Comparison of ENCODE assay signal across 15 cellular contexts in the genomic region with DNA sequence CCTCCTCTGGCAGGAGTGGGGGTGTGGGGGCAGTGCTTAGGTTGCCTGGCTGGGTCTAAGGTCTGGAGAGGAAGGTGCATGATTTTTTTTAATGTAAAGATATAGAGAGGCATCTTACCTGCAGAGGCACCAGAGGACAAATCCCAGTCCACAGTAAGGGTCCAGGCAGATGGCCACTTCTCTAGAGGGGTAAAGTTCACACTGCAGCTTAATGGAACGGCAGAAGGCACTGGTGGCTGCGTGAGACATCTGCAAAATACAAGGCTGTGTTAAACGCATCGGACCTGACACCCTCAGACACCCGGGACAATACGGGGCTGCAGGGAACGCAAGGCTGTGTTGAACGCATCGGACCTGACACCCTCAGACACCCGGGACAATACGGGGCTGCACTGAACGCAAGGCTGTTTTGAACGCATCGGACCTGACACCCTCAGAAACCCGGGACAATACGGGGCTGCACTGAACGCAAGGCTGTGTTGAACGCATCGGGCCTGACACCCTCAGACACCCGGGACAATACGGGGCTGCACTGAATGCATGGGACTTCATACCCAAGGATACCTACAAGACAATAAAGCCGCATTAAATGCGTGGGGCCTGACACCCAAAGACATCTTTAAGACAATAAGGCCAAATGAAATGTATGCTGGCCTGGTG.
DNase-seq lines count a peak whose midpoint lies in the region; ATAC-seq and TF ChIP-seq lines count a peak whose summit lies in the region.
"Had no signal": no experiment of that assay in that cellular context is flagged by ENCODE, and none has a peak within 500 bp of the region (broad histone marks: within the 10 kb centered on the region; RNA-seq: fewer than 3 reads in every experiment).

No MANE protein-coding gene starts in this region.

- H3K4me1 Mint-ChIP-seq in activated CD8-positive, alpha-beta memory T cell treated with anti-CD3 and anti-CD28 coated beads, Interleukin-2, amount 10 ng/mL, durations not matched to agents 7 days and 5 days, result no peaks in the 10 kb centered on the region
- H3K4me1 Mint-ChIP-seq in stimulated activated naive CD8-positive, alpha-beta T cell treated with anti-CD3 and anti-CD28 coated beads, Interleukin-15, amount 100 ng/mL, for 72 hours, result peaks cover 11% of the 10 kb centered on the region
- H3K4me1 Mint-ChIP-seq: GM23338 had no signal

- H3K36me3 Mint-ChIP-seq in activated CD8-positive, alpha-beta memory T cell treated with anti-CD3 and anti-CD28 coated beads, Interleukin-2, amount 10 ng/mL, durations not matched to agents 7 days and 5 days, result peaks cover 4% of the 10 kb centered on the region

- DNase-seq in activated CD8-positive, alpha-beta memory T cell treated with anti-CD3 and anti-CD28 coated beads, Interleukin-2, amount 10 ng/mL, durations not matched to agents 7 days and 5 days, result peak; percentile 40
- DNase-seq in activated CD8-positive, alpha-beta memory T cell treated with anti-CD3 and anti-CD28 coated beads, Interleukin-2, amount 50 U/mL, for 48 hours, result no peak
- DNase-seq in RWPE1 (ENCODE audit: low spot score) (no peak), spleen (peak; percentile 48), NCI-H1436 (lab: John Stamatoyannopoulos, UW) (no peak)
- no peak for DNase-seq in stimulated activated CD4-positive, alpha-beta T cell treated with anti-CD3 and anti-CD28 coated beads, Interleukin-15, amount 100 ng/mL, for 24 hours
- DNase-seq in stimulated activated naive CD8-positive, alpha-beta T cell treated with anti-CD3 and anti-CD28 coated beads, Interleukin-15, amount 100 ng/mL, for 72 hours, result no peak
- DNase-seq: ACHN; Calu3; CD4-positive, alpha-beta T cell; DMS 273 treated with DMSO at 0.1 percent for 48 hours; DMS79; IMR-90 had no signal

- H3K36me3 ChIP-seq in spleen, result peaks cover 0 to 55% (median 0%) of the 10 kb centered on the region in 6 donors

- 0 out of 2 replicates have a peak overlapping the region, but pooled peaks have one; percentile 13 for H3K27ac ChIP-seq in RWPE1
- no peak overlapping the region for H3K27ac ChIP-seq in spleen
- H3K27ac ChIP-seq: BLaER1 treated with 17β-estradiol and CSF1 and Interleukin-3, amounts not matched to agents 10 nM and 100 nM had no signal

- no peaks in the 10 kb centered on the region for H3K27me3 Mint-ChIP-seq in activated CD8-positive, alpha-beta memory T cell treated with anti-CD3 and anti-CD28 coated beads, Interleukin-2, amount 10 ng/mL, durations not matched to agents 7 days and 5 days
- H3K27me3 Mint-ChIP-seq in stimulated activated naive CD8-positive, alpha-beta T cell treated with anti-CD3 and anti-CD28 coated beads, Interleukin-15, amount 100 ng/mL, for 72 hours, result no peaks in the 10 kb centered on the region
- H3K27me3 Mint-ChIP-seq: CD4-positive, alpha-beta T cell had no signal

- WGBS in spleen, 5 donors, result 94 to 97% (median 97%) methylated on average over 23 of the region's 23 CpGs

- H3K27me3 ChIP-seq in spleen (replicated peaks in 1 of 7), result no peaks in the 10 kb centered on the region
- H3K27me3 ChIP-seq: BLaER1 treated with 17β-estradiol and CSF1 and Interleukin-3, amounts not matched to agents 10 nM and 100 nM had no signal

- H3K4me1 ChIP-seq in spleen, result no peaks in the 10 kb centered on the region

- POLR2A ChIA-PET in RWPE1 (lab: Yijun Ruan, JAX; ENCODE audit: low non-redundant PET), result no interaction called here

- TF ChIP-seq POLR2A in spleen (IDR thresholded peaks at IDR 0.05), result no peak

- no peaks in the 10 kb centered on the region for H3K9me3 ChIP-seq in spleen
- H3K9me3 ChIP-seq: BLaER1 treated with 17β-estradiol and CSF1 and Interleukin-3, amounts not matched to agents 10 nM and 100 nM had no signal

- no peaks in the 10 kb centered on the region for H3K9me3 Mint-ChIP-seq in activated CD8-positive, alpha-beta memory T cell treated with anti-CD3 and anti-CD28 coated beads, Interleukin-2, amount 10 ng/mL, durations not matched to agents 7 days and 5 days (ENCODE audit: low read depth)
- H3K9me3 Mint-ChIP-seq in stimulated activated naive CD8-positive, alpha-beta T cell treated with anti-CD3 and anti-CD28 coated beads, Interleukin-15, amount 100 ng/mL, for 72 hours, result no peaks in the 10 kb centered on the region
- H3K9me3 Mint-ChIP-seq: CD4-positive, alpha-beta T cell had no signal

- no peak overlapping the region for H3K4me3 ChIP-seq in spleen
- H3K4me3 ChIP-seq: BLaER1 treated with 17β-estradiol and CSF1 and Interleukin-3, amounts not matched to agents 10 nM and 100 nM; GM23338 had no signal

- CTCF ChIA-PET in activated CD8-positive, alpha-beta memory T cell treated with anti-CD3 and anti-CD28 coated beads, Interleukin-2, amount 10 ng/mL, durations not matched to agents 7 days and 5 days (lab: Charles Lee), result no interaction called here
- CTCF ChIA-PET in RWPE1 (lab: Yijun Ruan, JAX), result no interaction called here

- no peak for TF ChIP-seq CTCF in RWPE1 (conservative IDR thresholded peaks at IDR 0.05; ENCODE audit: low read depth)
- no peak for TF ChIP-seq CTCF in spleen (IDR thresholded peaks at IDR 0.05 in 8 of 11, conservative IDR thresholded peaks at IDR 0.05 in 3 of 11)

- no peak overlapping the region for H3K4me3 Mint-ChIP-seq in activated CD8-positive, alpha-beta memory T cell treated with anti-CD3 and anti-CD28 coated beads, Interleukin-2, amount 10 ng/mL, durations not matched to agents 7 days and 5 days
- H3K4me3 Mint-ChIP-seq in stimulated activated naive CD8-positive, alpha-beta T cell treated with anti-CD3 and anti-CD28 coated beads, Interleukin-15, amount 100 ng/mL, for 72 hours, result no peak overlapping the region
- H3K4me3 Mint-ChIP-seq: CD4-positive, alpha-beta T cell; GM23338 had no signal

- ATAC-seq in activated CD8-positive, alpha-beta memory T cell treated with anti-CD3 and anti-CD28 coated beads, Interleukin-2, amount 10 ng/mL, durations not matched to agents 7 days and 5 days, result no peak
- no peak for ATAC-seq in stimulated activated naive CD8-positive, alpha-beta T cell treated with anti-CD3 and anti-CD28 coated beads, Interleukin-15, amount 100 ng/mL, for 72 hours

- intact Hi-C loops in spleen (cut with DNase I; ENCODE audit: low total_unique reads), result no loop called here

- H3K27ac Mint-ChIP-seq in activated CD8-positive, alpha-beta memory T cell treated with anti-CD3 and anti-CD28 coated beads, Interleukin-2, amount 10 ng/mL, durations not matched to agents 7 days and 5 days, result no peak overlapping the region
- H3K27ac Mint-ChIP-seq in stimulated activated naive CD8-positive, alpha-beta T cell treated with anti-CD3 and anti-CD28 coated beads, Interleukin-15, amount 100 ng/mL, for 72 hours, result no peak overlapping the region
- H3K27ac Mint-ChIP-seq: CD4-positive, alpha-beta T cell; GM23338 had no signal

Comparison
In these comparisons a context has a peak if more than half of its experiments do, and no peak if none do; other contexts are left out.
1. DNase-seq: peak in activated CD8-positive, alpha-beta memory T cell treated with anti-CD3 and anti-CD28 coated beads, Interleukin-2, amount 10 ng/mL, durations not matched to agents 7 days and 5 days (single experiment) and spleen (single experiment); none in activated CD8-positive, alpha-beta memory T cell treated with anti-CD3 and anti-CD28 coated beads, Interleukin-2, amount 50 U/mL, for 48 hours (single experiment), RWPE1 (single experiment), NCI-H1436 (single experiment), stimulated activated CD4-positive, alpha-beta T cell treated with anti-CD3 and anti-CD28 coated beads, Interleukin-15, amount 100 ng/mL, for 24 hours (single experiment) and stimulated activated naive CD8-positive, alpha-beta T cell treated with anti-CD3 and anti-CD28 coated beads, Interleukin-15, amount 100 ng/mL, for 72 hours (0 of 2).